ENCODE assay signal across 19 cellular contexts in the genomic region with DNA sequence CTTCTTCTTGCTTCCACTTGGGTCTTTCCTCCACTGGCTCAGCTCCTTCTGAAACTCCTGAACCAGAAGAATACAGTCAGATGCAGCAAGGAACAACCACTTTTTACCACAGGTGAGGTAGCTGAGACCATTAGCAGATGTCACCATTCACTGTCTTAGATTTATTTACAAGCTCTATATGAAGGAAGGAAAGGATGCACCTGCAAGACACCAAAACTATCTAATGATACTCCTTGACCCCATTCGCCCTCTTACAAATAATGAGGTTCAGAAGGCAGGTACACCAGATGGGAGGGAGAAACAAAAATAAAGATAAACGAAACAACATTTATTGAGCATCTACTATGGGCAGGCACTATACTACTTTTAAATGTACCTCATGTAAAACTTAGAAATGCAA.
"Had no signal": no experiment of that assay in that cellular context is flagged by ENCODE, and none has a peak within 500 bp of the region (broad histone marks: within the 10 kb centered on the region; RNA-seq: fewer than 3 reads in every experiment).

No MANE protein-coding gene starts in this region.

- H3K9me3 Mint-ChIP-seq: activated naive CD4-positive, alpha-beta T cell treated with anti-CD3 and anti-CD28 coated beads, Interleukin-2, amount 50 U/mL, for 24 hours; activated T-helper 2 cell treated with anti-CD3 and anti-CD28 coated beads, Interferon-gamma antibody, Interleukin-2, Interleukin-4, amounts not matched to agents 10 μg/mL and 5 μg/mL and 100 μg/mL, durations not matched to agents 14 hours and 24 hours and 36 hours; brain; dendritic cell treated with granulocyte-macrophage colony-stimulating factor and Interleukin-4, amounts not matched to agents 40 ng/mL and 50 ng/mL, for 4 days; mesothelial cell of epicardium had no signal

- DNase-seq: activated CD8-positive, alpha-beta memory T cell treated with anti-CD3 and anti-CD28 coated beads, Interleukin-2, amount 50 U/mL, for 48 hours; effector memory CD4-positive, alpha-beta T cell; foreskin melanocyte; heart right ventricle; ovary; stimulated activated CD4-positive, alpha-beta T cell treated with anti-CD3 and anti-CD28 coated beads, Interleukin-12 subunit alpha, Interleukin-12 subunit beta, amount 100 ng/mL, for 4 hours; stimulated activated CD4-positive, alpha-beta T cell treated with anti-CD3 and anti-CD28 coated beads, Interleukin-2, amount 100 ng/mL, for 24 hours; T-helper 1 cell; T1000; tibial artery; uterus had no signal

- H3K27me3 Mint-ChIP-seq: activated naive CD4-positive, alpha-beta T cell treated with anti-CD3 and anti-CD28 coated beads, Interleukin-2, amount 50 U/mL, for 24 hours; brain; dendritic cell treated with granulocyte-macrophage colony-stimulating factor and Interleukin-4, amounts not matched to agents 40 ng/mL and 50 ng/mL, for 4 days had no signal

- H3K27ac ChIP-seq: epithelial cell of prostate, ovary, tibial artery, uterus had no signal

- H3K27me3 ChIP-seq: heart right ventricle, ovary, tibial artery, uterus had no signal

- FAIRE-seq: islet of Langerhans had no signal

- H3K4me3 ChIP-seq: heart right ventricle, lung, ovary, tibial artery, uterus had no signal

- H3K36me3 ChIP-seq: ovary, uterus had no signal

- H3K4me1 ChIP-seq: tibial artery, uterus had no signal

- H3K4me3 Mint-ChIP-seq: activated naive CD4-positive, alpha-beta T cell treated with anti-CD3 and anti-CD28 coated beads, Interleukin-2, amount 50 U/mL, for 24 hours; brain; dendritic cell treated with granulocyte-macrophage colony-stimulating factor and Interleukin-4, amounts not matched to agents 40 ng/mL and 50 ng/mL, for 4 days; mesothelial cell of epicardium had no signal

- H3K9me3 ChIP-seq: heart right ventricle, ovary, tibial artery, uterus had no signal

- H3K27ac Mint-ChIP-seq: activated naive CD4-positive, alpha-beta T cell treated with anti-CD3 and anti-CD28 coated beads, Interleukin-2, amount 50 U/mL, for 24 hours; activated T-helper 2 cell treated with anti-CD3 and anti-CD28 coated beads, Interferon-gamma antibody, Interleukin-2, Interleukin-4, amounts not matched to agents 10 μg/mL and 5 μg/mL and 100 μg/mL, durations not matched to agents 14 hours and 24 hours and 36 hours; dendritic cell treated with granulocyte-macrophage colony-stimulating factor and Interleukin-4, amounts not matched to agents 40 ng/mL and 50 ng/mL, for 4 days; mesothelial cell of epicardium had no signal

- H3K4me1 Mint-ChIP-seq: mesothelial cell of epicardium had no signal
